ENCODE assay signal across 1 cellular context in the genomic region with DNA sequence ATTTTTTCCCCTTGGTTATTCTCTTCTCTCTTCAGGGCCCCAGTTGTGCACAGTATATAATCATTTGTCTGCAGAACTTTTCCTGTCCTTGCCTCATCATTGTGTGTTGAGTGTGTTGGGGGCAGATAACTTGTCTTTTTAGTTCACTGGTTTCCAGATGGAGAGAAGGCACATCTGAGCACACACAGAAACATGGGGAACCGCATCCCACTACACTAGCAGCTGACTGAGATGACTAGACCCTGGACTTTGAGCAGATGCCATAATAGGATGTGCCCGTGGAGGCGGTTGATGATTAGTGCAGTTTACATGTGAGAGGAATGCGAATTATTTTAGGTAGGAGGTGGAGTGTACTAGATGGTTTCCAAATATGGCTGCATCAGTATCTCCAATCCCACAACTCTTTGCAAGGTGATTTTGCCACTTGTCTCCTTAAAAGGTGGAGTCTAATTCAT.
TF ChIP-seq lines count a peak whose summit lies in the region.

No MANE protein-coding gene starts in this region.

TF ChIP-seq in HepG2, 621 proteins besides CTCF, POLR2A, EP300 and RAD21 (continued from another document and continues in another):
- TF ChIP-seq MYPOP (CRISPR knock-in tag; IDR thresholded peaks at IDR 0.05), result no peak
- TF ChIP-seq, protein P1, sequence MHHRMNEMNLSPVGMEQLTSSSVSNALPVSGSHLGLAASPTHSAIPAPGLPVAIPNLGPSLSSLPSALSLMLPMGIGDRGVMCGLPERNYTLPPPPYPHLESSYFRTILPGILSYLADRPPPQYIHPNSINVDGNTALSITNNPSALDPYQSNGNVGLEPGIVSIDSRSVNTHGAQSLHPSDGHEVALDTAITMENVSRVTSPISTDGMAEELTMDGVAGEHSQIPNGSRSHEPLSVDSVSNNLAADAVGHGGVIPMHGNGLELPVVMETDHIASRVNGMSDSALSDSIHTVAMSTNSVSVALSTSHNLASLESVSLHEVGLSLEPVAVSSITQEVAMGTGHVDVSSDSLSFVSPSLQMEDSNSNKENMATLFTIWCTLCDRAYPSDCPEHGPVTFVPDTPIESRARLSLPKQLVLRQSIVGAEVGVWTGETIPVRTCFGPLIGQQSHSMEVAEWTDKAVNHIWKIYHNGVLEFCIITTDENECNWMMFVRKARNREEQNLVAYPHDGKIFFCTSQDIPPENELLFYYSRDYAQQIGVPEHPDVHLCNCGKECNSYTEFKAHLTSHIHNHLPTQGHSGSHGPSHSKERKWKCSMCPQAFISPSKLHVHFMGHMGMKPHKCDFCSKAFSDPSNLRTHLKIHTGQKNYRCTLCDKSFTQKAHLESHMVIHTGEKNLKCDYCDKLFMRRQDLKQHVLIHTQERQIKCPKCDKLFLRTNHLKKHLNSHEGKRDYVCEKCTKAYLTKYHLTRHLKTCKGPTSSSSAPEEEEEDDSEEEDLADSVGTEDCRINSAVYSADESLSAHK (CRISPR knock-in tag; IDR thresholded peaks at IDR 0.05; ENCODE audit: borderline replicate concordance), result no peak
- no peak for TF ChIP-seq RBM39 (IDR thresholded peaks at IDR 0.05; ENCODE audit: low read depth, low read length, poor library complexity, severe bottlenecking)
- no peak for TF ChIP-seq SOX13 (IDR thresholded peaks at IDR 0.05)
- TF ChIP-seq SOX13 (CRISPR knock-in tag; conservative IDR thresholded peaks at IDR 0.05 in 1 of 2, IDR thresholded peaks at IDR 0.05 in 1 of 2), result peak in 1 of 2 experiments; percentile 77; a peak in 2 of 4 replicates
- TF ChIP-seq SRY (CRISPR knock-in tag; IDR thresholded peaks at IDR 0.05), result no peak
- no peak for TF ChIP-seq ARNT (IDR thresholded peaks at IDR 0.05)
- TF ChIP-seq ZNF839 (CRISPR knock-in tag; IDR thresholded peaks at IDR 0.05; ENCODE audit: borderline replicate concordance), result no peak
- TF ChIP-seq ZNF546 (CRISPR knock-in tag; conservative IDR thresholded peaks at IDR 0.05), result no peak
- TF ChIP-seq MLXIP (CRISPR knock-in tag; IDR thresholded peaks at IDR 0.05; ENCODE audit: borderline replicate concordance), result 0 out of 2 replicates have a peak, but pooled peaks have one; percentile 17
- no peak for TF ChIP-seq MYNN (CRISPR knock-in tag; IDR thresholded peaks at IDR 0.05; ENCODE audit: low read depth)
- no peak for TF ChIP-seq ZBTB10 (CRISPR knock-in tag; IDR thresholded peaks at IDR 0.05; ENCODE audit: borderline replicate concordance)
- TF ChIP-seq THAP8 (CRISPR knock-in tag; IDR thresholded peaks at IDR 0.05; ENCODE audit: borderline replicate concordance), result no peak
- TF ChIP-seq NR2F2 (IDR thresholded peaks at IDR 0.05; ENCODE audit: borderline replicate concordance, low read depth), result no peak
- no peak for TF ChIP-seq FOXA1 (IDR thresholded peaks at IDR 0.05)
- peak; percentile 45; the same call in 1 of the 2 replicates for TF ChIP-seq FOXA1 (CRISPR knock-in tag; IDR thresholded peaks at IDR 0.05)
- TF ChIP-seq ZNF17 (CRISPR knock-in tag; IDR thresholded peaks at IDR 0.05), result no peak
- TF ChIP-seq ZMAT3 (CRISPR knock-in tag; conservative IDR thresholded peaks at IDR 0.05), result no peak
- no peak for TF ChIP-seq ZNF607 (CRISPR knock-in tag; IDR thresholded peaks at IDR 0.05; ENCODE audit: borderline replicate concordance)
- TF ChIP-seq, protein P2, sequence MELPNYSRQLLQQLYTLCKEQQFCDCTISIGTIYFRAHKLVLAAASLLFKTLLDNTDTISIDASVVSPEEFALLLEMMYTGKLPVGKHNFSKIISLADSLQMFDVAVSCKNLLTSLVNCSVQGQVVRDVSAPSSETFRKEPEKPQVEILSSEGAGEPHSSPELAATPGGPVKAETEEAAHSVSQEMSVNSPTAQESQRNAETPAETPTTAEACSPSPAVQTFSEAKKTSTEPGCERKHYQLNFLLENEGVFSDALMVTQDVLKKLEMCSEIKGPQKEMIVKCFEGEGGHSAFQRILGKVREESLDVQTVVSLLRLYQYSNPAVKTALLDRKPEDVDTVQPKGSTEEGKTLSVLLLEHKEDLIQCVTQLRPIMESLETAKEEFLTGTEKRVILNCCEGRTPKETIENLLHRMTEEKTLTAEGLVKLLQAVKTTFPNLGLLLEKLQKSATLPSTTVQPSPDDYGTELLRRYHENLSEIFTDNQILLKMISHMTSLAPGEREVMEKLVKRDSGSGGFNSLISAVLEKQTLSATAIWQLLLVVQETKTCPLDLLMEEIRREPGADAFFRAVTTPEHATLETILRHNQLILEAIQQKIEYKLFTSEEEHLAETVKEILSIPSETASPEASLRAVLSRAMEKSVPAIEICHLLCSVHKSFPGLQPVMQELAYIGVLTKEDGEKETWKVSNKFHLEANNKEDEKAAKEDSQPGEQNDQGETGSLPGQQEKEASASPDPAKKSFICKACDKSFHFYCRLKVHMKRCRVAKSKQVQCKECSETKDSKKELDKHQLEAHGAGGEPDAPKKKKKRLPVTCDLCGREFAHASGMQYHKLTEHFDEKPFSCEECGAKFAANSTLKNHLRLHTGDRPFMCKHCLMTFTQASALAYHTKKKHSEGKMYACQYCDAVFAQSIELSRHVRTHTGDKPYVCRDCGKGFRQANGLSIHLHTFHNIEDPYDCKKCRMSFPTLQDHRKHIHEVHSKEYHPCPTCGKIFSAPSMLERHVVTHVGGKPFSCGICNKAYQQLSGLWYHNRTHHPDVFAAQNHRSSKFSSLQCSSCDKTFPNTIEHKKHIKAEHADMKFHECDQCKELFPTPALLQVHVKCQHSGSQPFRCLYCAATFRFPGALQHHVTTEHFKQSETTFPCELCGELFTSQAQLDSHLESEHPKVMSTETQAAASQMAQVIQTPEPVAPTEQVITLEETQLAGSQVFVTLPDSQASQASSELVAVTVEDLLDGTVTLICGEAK (IDR thresholded peaks at IDR 0.05), result no peak
- TF ChIP-seq, protein P2 (CRISPR knock-in tag; IDR thresholded peaks at IDR 0.05), result no peak
- no peak for TF ChIP-seq ZSCAN21 (CRISPR knock-in tag; IDR thresholded peaks at IDR 0.05; ENCODE audit: borderline replicate concordance)
- peak; percentile 67 for TF ChIP-seq HDAC1 (CRISPR knock-in tag; IDR thresholded peaks at IDR 0.05)
- TF ChIP-seq HMG20B (CRISPR knock-in tag; conservative IDR thresholded peaks at IDR 0.05), result no peak
- no peak for TF ChIP-seq ZSCAN22 (CRISPR knock-in tag; IDR thresholded peaks at IDR 0.05)
- TF ChIP-seq TERF1 (CRISPR knock-in tag; IDR thresholded peaks at IDR 0.05), result no peak
- no peak for TF ChIP-seq ZNF101 (CRISPR knock-in tag; IDR thresholded peaks at IDR 0.05; ENCODE audit: borderline replicate concordance, low read depth)
- TF ChIP-seq, protein P3, sequence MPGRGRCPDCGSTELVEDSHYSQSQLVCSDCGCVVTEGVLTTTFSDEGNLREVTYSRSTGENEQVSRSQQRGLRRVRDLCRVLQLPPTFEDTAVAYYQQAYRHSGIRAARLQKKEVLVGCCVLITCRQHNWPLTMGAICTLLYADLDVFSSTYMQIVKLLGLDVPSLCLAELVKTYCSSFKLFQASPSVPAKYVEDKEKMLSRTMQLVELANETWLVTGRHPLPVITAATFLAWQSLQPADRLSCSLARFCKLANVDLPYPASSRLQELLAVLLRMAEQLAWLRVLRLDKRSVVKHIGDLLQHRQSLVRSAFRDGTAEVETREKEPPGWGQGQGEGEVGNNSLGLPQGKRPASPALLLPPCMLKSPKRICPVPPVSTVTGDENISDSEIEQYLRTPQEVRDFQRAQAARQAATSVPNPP (CRISPR knock-in tag; IDR thresholded peaks at IDR 0.05), result no peak
- no peak for TF ChIP-seq NBN (conservative IDR thresholded peaks at IDR 0.05)
- no peak for TF ChIP-seq SCMH1 (CRISPR knock-in tag; IDR thresholded peaks at IDR 0.05; ENCODE audit: borderline replicate concordance)
- no peak for TF ChIP-seq FOXO4 (CRISPR knock-in tag; conservative IDR thresholded peaks at IDR 0.05)
